ENCODE assay signal across 1 cellular context in genomic region chr1:117673405-117673804, GRCh38.
TF ChIP-seq lines count a peak whose summit lies in the region.

No MANE protein-coding gene starts in this region.

TF ChIP-seq in GM23338, 12 proteins besides CTCF, POLR2A, EP300 and RAD21 (continued from another document):
- TF ChIP-seq, protein P1, sequence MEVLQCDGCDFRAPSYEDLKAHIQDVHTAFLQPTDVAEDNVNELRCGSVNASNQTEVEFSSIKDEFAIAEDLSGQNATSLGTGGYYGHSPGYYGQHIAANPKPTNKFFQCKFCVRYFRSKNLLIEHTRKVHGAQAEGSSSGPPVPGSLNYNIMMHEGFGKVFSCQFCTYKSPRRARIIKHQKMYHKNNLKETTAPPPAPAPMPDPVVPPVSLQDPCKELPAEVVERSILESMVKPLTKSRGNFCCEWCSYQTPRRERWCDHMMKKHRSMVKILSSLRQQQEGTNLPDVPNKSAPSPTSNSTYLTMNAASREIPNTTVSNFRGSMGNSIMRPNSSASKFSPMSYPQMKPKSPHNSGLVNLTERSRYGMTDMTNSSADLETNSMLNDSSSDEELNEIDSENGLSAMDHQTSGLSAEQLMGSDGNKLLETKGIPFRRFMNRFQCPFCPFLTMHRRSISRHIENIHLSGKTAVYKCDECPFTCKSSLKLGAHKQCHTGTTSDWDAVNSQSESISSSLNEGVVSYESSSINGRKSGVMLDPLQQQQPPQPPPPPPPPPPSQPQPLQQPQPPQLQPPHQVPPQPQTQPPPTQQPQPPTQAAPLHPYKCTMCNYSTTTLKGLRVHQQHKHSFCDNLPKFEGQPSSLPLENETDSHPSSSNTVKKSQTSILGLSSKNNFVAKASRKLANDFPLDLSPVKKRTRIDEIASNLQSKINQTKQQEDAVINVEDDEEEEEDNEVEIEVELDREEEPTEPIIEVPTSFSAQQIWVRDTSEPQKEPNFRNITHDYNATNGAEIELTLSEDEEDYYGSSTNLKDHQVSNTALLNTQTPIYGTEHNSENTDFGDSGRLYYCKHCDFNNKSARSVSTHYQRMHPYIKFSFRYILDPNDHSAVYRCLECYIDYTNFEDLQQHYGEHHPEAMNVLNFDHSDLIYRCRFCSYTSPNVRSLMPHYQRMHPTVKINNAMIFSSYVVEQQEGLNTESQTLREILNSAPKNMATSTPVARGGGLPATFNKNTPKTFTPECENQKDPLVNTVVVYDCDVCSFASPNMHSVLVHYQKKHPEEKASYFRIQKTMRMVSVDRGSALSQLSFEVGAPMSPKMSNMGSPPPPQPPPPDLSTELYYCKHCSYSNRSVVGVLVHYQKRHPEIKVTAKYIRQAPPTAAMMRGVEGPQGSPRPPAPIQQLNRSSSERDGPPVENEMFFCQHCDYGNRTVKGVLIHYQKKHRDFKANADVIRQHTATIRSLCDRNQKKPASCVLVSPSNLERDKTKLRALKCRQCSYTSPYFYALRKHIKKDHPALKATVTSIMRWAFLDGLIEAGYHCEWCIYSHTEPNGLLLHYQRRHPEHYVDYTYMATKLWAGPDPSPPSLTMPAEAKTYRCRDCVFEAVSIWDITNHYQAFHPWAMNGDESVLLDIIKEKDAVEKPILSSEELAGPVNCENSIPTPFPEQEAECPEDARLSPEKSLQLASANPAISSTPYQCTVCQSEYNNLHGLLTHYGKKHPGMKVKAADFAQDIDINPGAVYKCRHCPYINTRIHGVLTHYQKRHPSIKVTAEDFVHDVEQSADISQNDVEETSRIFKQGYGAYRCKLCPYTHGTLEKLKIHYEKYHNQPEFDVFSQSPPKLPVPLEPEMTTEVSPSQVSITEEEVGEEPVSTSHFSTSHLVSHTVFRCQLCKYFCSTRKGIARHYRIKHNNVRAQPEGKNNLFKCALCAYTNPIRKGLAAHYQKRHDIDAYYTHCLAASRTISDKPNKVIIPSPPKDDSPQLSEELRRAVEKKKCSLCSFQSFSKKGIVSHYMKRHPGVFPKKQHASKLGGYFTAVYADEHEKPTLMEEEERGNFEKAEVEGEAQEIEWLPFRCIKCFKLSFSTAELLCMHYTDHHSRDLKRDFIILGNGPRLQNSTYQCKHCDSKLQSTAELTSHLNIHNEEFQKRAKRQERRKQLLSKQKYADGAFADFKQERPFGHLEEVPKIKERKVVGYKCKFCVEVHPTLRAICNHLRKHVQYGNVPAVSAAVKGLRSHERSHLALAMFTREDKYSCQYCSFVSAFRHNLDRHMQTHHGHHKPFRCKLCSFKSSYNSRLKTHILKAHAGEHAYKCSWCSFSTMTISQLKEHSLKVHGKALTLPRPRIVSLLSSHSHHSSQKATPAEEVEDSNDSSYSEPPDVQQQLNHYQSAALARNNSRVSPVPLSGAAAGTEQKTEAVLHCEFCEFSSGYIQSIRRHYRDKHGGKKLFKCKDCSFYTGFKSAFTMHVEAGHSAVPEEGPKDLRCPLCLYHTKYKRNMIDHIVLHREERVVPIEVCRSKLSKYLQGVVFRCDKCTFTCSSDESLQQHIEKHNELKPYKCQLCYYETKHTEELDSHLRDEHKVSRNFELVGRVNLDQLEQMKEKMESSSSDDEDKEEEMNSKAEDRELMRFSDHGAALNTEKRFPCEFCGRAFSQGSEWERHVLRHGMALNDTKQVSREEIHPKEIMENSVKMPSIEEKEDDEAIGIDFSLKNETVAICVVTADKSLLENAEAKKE (CRISPR knock-in tag; IDR thresholded peaks at IDR 0.05), result no peak
- TF ChIP-seq ZNF114 (CRISPR knock-in tag; IDR thresholded peaks at IDR 0.05), result no peak
- TF ChIP-seq CREB1 (CRISPR knock-in tag; IDR thresholded peaks at IDR 0.05; ENCODE audit: low read depth), result no peak
- no peak for TF ChIP-seq JUNB (IDR thresholded peaks at IDR 0.05; ENCODE audit: unreplicated experiment)
- no peak for TF ChIP-seq NANOG (IDR thresholded peaks at IDR 0.05; ENCODE audit: borderline replicate concordance)
- no peak for TF ChIP-seq STAT1 (IDR thresholded peaks at IDR 0.05; ENCODE audit: unreplicated experiment)
